In genomic region chr16:50581830-50582229, GRCh38 we compare ENCODE assay signal across 1 cellular context.
TF ChIP-seq lines count a peak whose summit lies in the region.

No MANE protein-coding gene starts in this region.

TF ChIP-seq in H1, 55 proteins besides CTCF, POLR2A, EP300 and RAD21 (continued from another document):
- TF ChIP-seq E2F6 (IDR thresholded peaks at IDR 0.05) (no peak), GABPA (IDR thresholded peaks at IDR 0.05; ENCODE audit: borderline replicate concordance, insufficient read depth, low read length) (no peak), KDM5A (IDR thresholded peaks at IDR 0.05; ENCODE audit: low read length) (no peak), CHD7 (IDR thresholded peaks at IDR 0.05; ENCODE audit: insufficient replicate concordance, low read length) (no peak)
